Comparison of ENCODE assay signal across 5 cellular contexts in the genomic region with DNA sequence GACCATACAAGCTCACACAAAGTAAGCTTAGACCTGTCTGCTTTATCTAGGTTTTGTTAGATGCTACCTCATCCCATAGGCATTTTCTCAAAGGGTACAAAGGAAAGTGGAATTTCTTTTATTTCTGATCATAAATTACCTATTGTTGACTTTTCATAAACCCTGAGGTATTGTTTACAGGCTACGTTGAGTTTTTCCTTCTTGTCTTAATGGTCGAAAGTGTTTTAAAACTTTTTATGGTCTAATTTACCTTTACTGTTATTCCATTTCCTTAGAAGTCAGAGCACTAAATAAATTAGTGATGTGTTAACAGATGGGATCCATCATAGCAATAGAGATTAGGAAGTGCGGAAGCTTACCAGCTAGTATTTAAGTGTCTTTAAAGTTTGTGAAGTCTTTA.
"Had no signal": no experiment of that assay in that cellular context is flagged by ENCODE, and none has a peak within 500 bp of the region (broad histone marks: within the 10 kb centered on the region; RNA-seq: fewer than 3 reads in every experiment).

No MANE protein-coding gene starts in this region.

- DNase-seq: IMR-90, KBM-7, KG1 had no signal

- ATAC-seq: HepG2, K562 had no signal
